ENCODE assay signal across 2 cellular contexts in the genomic region with DNA sequence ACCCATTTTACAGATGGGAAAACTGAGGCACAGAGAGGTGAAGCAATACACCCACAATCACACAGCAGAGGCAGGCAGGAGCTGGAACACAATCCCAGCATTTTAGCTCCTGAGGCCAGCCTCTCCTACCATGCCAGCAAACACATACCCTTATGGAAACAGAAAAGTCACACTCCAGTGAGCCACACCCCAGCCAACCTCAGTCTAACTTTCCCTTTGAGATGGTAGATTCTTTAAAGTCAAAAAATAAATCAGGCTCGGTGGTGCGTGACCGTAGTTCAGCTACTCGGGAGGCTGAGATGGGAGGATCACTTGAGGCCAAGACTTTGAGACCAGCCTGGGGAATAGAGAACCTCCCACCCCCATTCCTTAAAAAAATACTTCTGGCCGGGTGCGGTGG. TPM values are rescaled to one million over a fixed set of nuclear protein-coding genes. Genes with fewer than 3 reads are reported as not detected.
"Had no signal": no experiment of that assay in that cellular context is flagged by ENCODE, and none has a peak within 500 bp of the region (broad histone marks: within the 10 kb centered on the region; RNA-seq: fewer than 3 reads in every experiment).

No MANE protein-coding gene starts in this region.

RNA-seq across cellular contexts. Expression of gene GRAP, which starts 10.6 kb away (rescaled TPM):
- total RNA-seq: hepatocyte, progenitor cell of endocrine pancreas had no signal
